ENCODE assay signal across 25 cellular contexts in the genomic region with DNA sequence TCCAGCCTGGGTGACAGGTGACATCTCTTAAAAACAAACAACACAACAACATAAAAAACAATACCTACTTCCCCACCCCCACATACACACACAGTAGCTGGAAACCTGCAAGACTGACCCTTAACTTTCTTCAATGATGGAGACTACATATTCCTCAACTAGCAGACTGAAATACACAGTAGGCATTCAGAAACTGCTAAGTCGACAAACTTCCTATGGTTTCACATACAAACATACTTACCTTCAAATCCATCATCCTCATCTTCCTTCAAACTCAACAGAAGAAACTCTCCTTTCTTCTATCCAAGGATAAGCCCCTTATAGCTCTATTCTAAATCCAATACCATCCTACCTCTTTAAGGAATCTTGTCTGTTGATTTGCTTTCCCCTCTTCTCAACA. TPM values are rescaled to one million over a fixed set of nuclear protein-coding genes. Genes with fewer than 3 reads are reported as not detected.
DNase-seq lines count a peak whose midpoint lies in the region; ATAC-seq, FAIRE-seq and TF ChIP-seq lines count a peak whose summit lies in the region.
"Had no signal": no experiment of that assay in that cellular context is flagged by ENCODE, and none has a peak within 500 bp of the region (broad histone marks: within the 10 kb centered on the region; RNA-seq: fewer than 3 reads in every experiment).

No MANE protein-coding gene starts in this region.

- no peaks in the 10 kb centered on the region for H4K20me1 ChIP-seq in HepG2 (ENCODE audit: insufficient read depth, low read length)

- peaks cover 28% of the 10 kb centered on the region for H3K9me3 Mint-ChIP-seq in WTC11
- no peaks in the 10 kb centered on the region for H3K9me3 Mint-ChIP-seq in central memory CD8-positive, alpha-beta T cell
- H3K9me3 Mint-ChIP-seq in effector memory CD8-positive, alpha-beta T cell, result no peaks in the 10 kb centered on the region
- H3K9me3 Mint-ChIP-seq in natural killer cell, result no peaks in the 10 kb centered on the region
- H3K9me3 Mint-ChIP-seq: CD14-positive monocyte; CD4-positive, alpha-beta memory T cell had no signal

- H3K4me3 ChIP-seq in HepG2 (replicated peaks in 1 of 3; ENCODE audit: insufficient read depth in 1 of 3, low read depth in 2 of 3, low read length in 3 of 3) (no peak overlapping the region), right lobe of liver (no peak overlapping the region)
- H3K4me3 ChIP-seq: BLaER1 treated with 17β-estradiol and CSF1 and Interleukin-3, amounts not matched to agents 10 nM and 100 nM had no signal

- POLR2A ChIA-PET in HepG2 (lab: Yijun Ruan, JAX), result interaction anchor here (0.6 kb wide), 1 partner anchor 34 kb away, joined by 3 read pairs; no protein-coding TSS in a partner anchor
- POLR2A ChIA-PET in WTC11 (lab: Charles Lee), result no interaction called here

- TF ChIP-seq EP300 in HepG2 (IDR thresholded peaks at IDR 0.05; ENCODE audit: low read depth in 2 of 2, low read length in 2 of 2) (no peak), HepG2 (CRISPR knock-in tag; IDR thresholded peaks at IDR 0.05; ENCODE audit: borderline replicate concordance) (no peak)

- H2AFZ ChIP-seq in HepG2 (ENCODE audit: low read length), result no peak overlapping the region

- ATAC-seq in HepG2, result no peak
- ATAC-seq in right lobe of liver, result no peak
- ATAC-seq in WTC11, result no peak
- ATAC-seq in central memory CD8-positive, alpha-beta T cell (replicated peaks; ENCODE audit: extremely low read depth, poor library complexity, severe bottlenecking), result no peak
- ATAC-seq in effector memory CD8-positive, alpha-beta T cell (replicated peaks), result no peak
- no peak for ATAC-seq in natural killer cell

- H3K27me3 ChIP-seq in HepG2 (ENCODE audit: control insufficient read depth in 1 of 2, insufficient read depth in 2 of 2, low read length in 2 of 2) (no peaks in the 10 kb centered on the region; a peak in 1 of 5 replicates), right lobe of liver (no peaks in the 10 kb centered on the region)
- H3K27me3 ChIP-seq: BE2C; BLaER1 treated with 17β-estradiol and CSF1 and Interleukin-3, amounts not matched to agents 10 nM and 100 nM had no signal

- DNase-seq in HepG2 (ENCODE audit: low spot score), result no peak
- no peak for DNase-seq in right lobe of liver
- DNase-seq in WTC11 (ENCODE audit: low spot score), result no peak
- DNase-seq in central memory CD8-positive, alpha-beta T cell (ENCODE audit: low spot score in 2 of 2), result no peak
- DNase-seq in effector memory CD8-positive, alpha-beta T cell, result no peak
- no peak for DNase-seq in foreskin melanocyte
- DNase-seq in natural killer cell, result no peak
- DNase-seq: ACHN; AML-193; BE2C; Calu3; CD4-positive, alpha-beta memory T cell; COR-L47; DMS53; DMS79 treated with DMSO at 0.1 percent for 48 hours; GF-D8; GOT3; HCEC 1CT had no signal

- H3K4me1 Mint-ChIP-seq in WTC11 (peaks cover 20% of the 10 kb centered on the region), natural killer cell (peaks cover 8 to 11% of the 10 kb centered on the region in 2 donors)
- peaks cover 12% of the 10 kb centered on the region for H3K4me1 Mint-ChIP-seq in central memory CD8-positive, alpha-beta T cell
- H3K4me1 Mint-ChIP-seq in effector memory CD8-positive, alpha-beta T cell (ENCODE audit: low read depth in 2 of 2), result no peaks in the 10 kb centered on the region

- CTCF ChIA-PET in HepG2 (lab: Yijun Ruan, JAX; ENCODE audit: low intra/inter-chr PET ratio, low total read pairs), result no interaction called here
- CTCF ChIA-PET in WTC11 (lab: Charles Lee), result no interaction called here

- H3K36me3 Mint-ChIP-seq in WTC11, result peaks cover 57% of the 10 kb centered on the region
- H3K36me3 Mint-ChIP-seq in central memory CD8-positive, alpha-beta T cell (ENCODE audit: insufficient read depth), result peaks cover 21% of the 10 kb centered on the region
- peaks cover 30% of the 10 kb centered on the region for H3K36me3 Mint-ChIP-seq in effector memory CD8-positive, alpha-beta T cell (ENCODE audit: insufficient read depth)
- H3K36me3 Mint-ChIP-seq in natural killer cell, result peaks cover 7% of the 10 kb centered on the region

- H3K27ac Mint-ChIP-seq in WTC11 (0 out of 2 replicates have a peak overlapping the region, but pooled peaks have one; percentile 31), natural killer cell (no peak overlapping the region)
- H3K27ac Mint-ChIP-seq in central memory CD8-positive, alpha-beta T cell (ENCODE audit: low read depth), result peak overlapping the region; percentile 1
- no peak overlapping the region for H3K27ac Mint-ChIP-seq in effector memory CD8-positive, alpha-beta T cell

- H3K4me1 ChIP-seq in HepG2 (ENCODE audit: insufficient read depth, low read length), result no peaks in the 10 kb centered on the region
- peaks cover 0 to 10% (median 0%) of the 10 kb centered on the region in 4 donors for H3K4me1 ChIP-seq in right lobe of liver
- H3K4me1 ChIP-seq: BE2C had no signal

- 76% methylated on average over 1 of the region's 1 CpG for WGBS in HepG2 (ENCODE audit: low lambda C conversion rate)
- WGBS in right lobe of liver (ENCODE audit: insufficient coverage, low coverage, low lambda C conversion rate, missing lambda C conversion rate), result 100% methylated on average over 1 of the region's 1 CpG

- no peaks in the 10 kb centered on the region for H3K79me2 ChIP-seq in HepG2 (ENCODE audit: insufficient read depth, low read length)

- peaks cover 1 to 19% of the 10 kb centered on the region in 2 experiments; a peak in 3 of 5 replicates for H3K36me3 ChIP-seq in HepG2 (replicated peaks in 1 of 2; ENCODE audit: control insufficient read depth in 1 of 2, insufficient read depth in 2 of 2, low read length in 2 of 2)
- peaks cover 0 to 13% (median under 1%) of the 10 kb centered on the region in 4 donors for H3K36me3 ChIP-seq in right lobe of liver

- intact Hi-C loops in HepG2 (cut with micrococcal nuclease; ENCODE audit: unreplicated experiment) (no loop called here), right lobe of liver (cut with DNase I) (no loop called here), natural killer cell (cut with micrococcal nuclease) (no loop called here)

- H3K27ac ChIP-seq in HepG2 (ENCODE audit: extremely low read length, insufficient read depth, low read length), result no peak overlapping the region
- H3K27ac ChIP-seq in right lobe of liver, result no peak overlapping the region
- H3K27ac ChIP-seq: 22Rv1; BLaER1 treated with 17β-estradiol and CSF1 and Interleukin-3, amounts not matched to agents 10 nM and 100 nM had no signal

- no peak overlapping the region for H3K4me3 Mint-ChIP-seq in WTC11
- H3K4me3 Mint-ChIP-seq in central memory CD8-positive, alpha-beta T cell, result no peak overlapping the region
- H3K4me3 Mint-ChIP-seq in effector memory CD8-positive, alpha-beta T cell, result no peak overlapping the region
- no peak overlapping the region for H3K4me3 Mint-ChIP-seq in natural killer cell
- H3K4me3 Mint-ChIP-seq: CD14-positive monocyte; CD4-positive, alpha-beta memory T cell had no signal

- no peak overlapping the region for H3K9ac ChIP-seq in HepG2 (ENCODE audit: insufficient read depth, low read depth, low read length)
- H3K9ac ChIP-seq: BLaER1 treated with 17β-estradiol and CSF1 and Interleukin-3, amounts not matched to agents 10 nM and 100 nM had no signal

- FAIRE-seq in HepG2 (lab: Jason Lieb, UNC), result no peak
- FAIRE-seq: A204.1, GM12891, GM18507, H54 had no signal

- TF ChIP-seq CTCF in HepG2 (CRISPR knock-in tag; IDR thresholded peaks at IDR 0.05) (no peak), right lobe of liver (IDR thresholded peaks at IDR 0.05) (no peak), WTC11 (IDR thresholded peaks at IDR 0.05) (no peak), natural killer cell (IDR thresholded peaks at IDR 0.05) (no peak)

- H3K27me3 Mint-ChIP-seq in WTC11 (ENCODE audit: low read depth) (no peaks in the 10 kb centered on the region), natural killer cell (ENCODE audit: low read depth in 2 of 2) (no peaks in the 10 kb centered on the region)
- no peaks in the 10 kb centered on the region for H3K27me3 Mint-ChIP-seq in central memory CD8-positive, alpha-beta T cell
- H3K27me3 Mint-ChIP-seq in effector memory CD8-positive, alpha-beta T cell, result no peaks in the 10 kb centered on the region
- H3K27me3 Mint-ChIP-seq: CD4-positive, alpha-beta memory T cell had no signal

- in situ Hi-C loops in HepG2 (cut with HindIII; ENCODE audit: extremely low pct_ligation_motif_present, low pct_unique_long_range_greater_than_20kb), result no loop called here

- BruUV-seq in HepG2 (replicated peaks; lab: Mats Ljungman, UMichigan), result no TSS peak

- no peak overlapping the region for H3K4me2 ChIP-seq in HepG2 (ENCODE audit: low read depth, low read length)
- H3K4me2 ChIP-seq: BLaER1 treated with 17β-estradiol and CSF1 and Interleukin-3, amounts not matched to agents 10 nM and 100 nM had no signal

- no peak for TF ChIP-seq RAD21 in HepG2 (CRISPR knock-in tag; IDR thresholded peaks at IDR 0.05)

- H3K9me3 ChIP-seq in HepG2 (ENCODE audit: low read length), result no peaks in the 10 kb centered on the region
- H3K9me3 ChIP-seq in right lobe of liver, result no peaks in the 10 kb centered on the region
- H3K9me3 ChIP-seq: BE2C had no signal

- TF ChIP-seq POLR2A in HepG2 (IDR thresholded peaks at IDR 0.05; ENCODE audit: insufficient read depth in 1 of 2, low read depth in 2 of 2, low read length in 2 of 2) (no peak), right lobe of liver (IDR thresholded peaks at IDR 0.05) (no peak)

RNA-seq across cellular contexts. Expression of a gene that starts 30.6 kb away (rescaled TPM):
- total RNA-seq in HepG2 (2016; rRNA removed; fragmentation: Illumina TruSeq; extraction: Trizol) (39.7 and 66.9 TPM in 2 replicates), right lobe of liver (10 to 100 TPM; 15.7 to 41.5 (median 31.9) TPM), WTC11 (2021) (50.4 to 64.5 TPM (median 56.3 TPM) in 3 replicates), natural killer cell (10 to 100 TPM; 46.5 to 62.0 (median 51.7) TPM)
- total RNA-seq in HepG2 (2016; cell fraction: cytosol; rRNA removed; fragmentation: Illumina TruSeq; extraction: Trizol; ENCODE audit: low read depth), result 8.8 and 11.8 TPM in 2 replicates
- 39.2 and 73.4 TPM in 2 replicates for total RNA-seq in HepG2 (2016; cell fraction: insoluble cytoplasmic fraction; rRNA removed; fragmentation: Illumina TruSeq; extraction: Trizol)
- 21.6 and 37.2 TPM in 2 replicates for total RNA-seq in HepG2 (2016; cell fraction: membrane; rRNA removed; fragmentation: Illumina TruSeq; extraction: Trizol)
- 16.0 and 21.7 TPM in 2 replicates for total RNA-seq in HepG2 (2016; cell fraction: nucleus; rRNA removed; fragmentation: Illumina TruSeq; extraction: Trizol)
- 6.2 and 10.5 TPM in 2 replicates for polyA plus RNA-seq in HepG2 (2011; rRNA removed)
- polyA plus RNA-seq in HepG2 (2011; cell fraction: cytosol; rRNA removed), result 2.1 and 4.5 TPM in 2 replicates
- polyA plus RNA-seq in HepG2 (2011; cell fraction: nucleus; rRNA removed), result 3.3 and 5.6 TPM in 2 replicates
- 12.7 and 12.8 TPM in 2 replicates for polyA plus RNA-seq in HepG2 (2012)
- 8.6 and 9.2 TPM in 2 replicates for polyA plus RNA-seq in HepG2 (2016; cell fraction: cytosol; fragmentation: Illumina TruSeq; extraction: Trizol; ENCODE audit: low read depth)
- 36.8 and 40.1 TPM in 2 replicates for polyA plus RNA-seq in HepG2 (2016; cell fraction: insoluble cytoplasmic fraction; fragmentation: Illumina TruSeq; extraction: Trizol; ENCODE audit: low read depth)
- polyA plus RNA-seq in HepG2 (2016; cell fraction: membrane; fragmentation: Illumina TruSeq; extraction: Trizol; ENCODE audit: low read depth), result 14.1 and 15.5 TPM in 2 replicates
- 14.8 and 21.0 TPM in 2 replicates for polyA plus RNA-seq in HepG2 (2016; cell fraction: nucleus; fragmentation: Illumina TruSeq; extraction: Trizol; ENCODE audit: insufficient read depth, low read depth)
- 6.2 and 25.5 TPM in 2 replicates for polyA minus RNA-seq in HepG2 (2011; rRNA and poly(A)+ RNA removed; ENCODE audit: low replicate concordance)
- 17.4 and 25.9 TPM in 2 replicates for polyA minus RNA-seq in HepG2 (2011; cell fraction: cytosol; rRNA and poly(A)+ RNA removed)
- 19.4 and 20.2 TPM in 2 replicates for polyA minus RNA-seq in HepG2 (2011; cell fraction: nucleus; rRNA and poly(A)+ RNA removed)

Comparison
In these comparisons a context has a peak if more than half of its experiments do, and no peak if none do; other contexts are left out.
1. H3K27ac Mint-ChIP-seq: peak in WTC11 (single experiment) and central memory CD8-positive, alpha-beta T cell (single experiment); none in effector memory CD8-positive, alpha-beta T cell (0 of 2) and natural killer cell (0 of 2).